ENCODE assay signal across 8 cellular contexts in the genomic region with DNA sequence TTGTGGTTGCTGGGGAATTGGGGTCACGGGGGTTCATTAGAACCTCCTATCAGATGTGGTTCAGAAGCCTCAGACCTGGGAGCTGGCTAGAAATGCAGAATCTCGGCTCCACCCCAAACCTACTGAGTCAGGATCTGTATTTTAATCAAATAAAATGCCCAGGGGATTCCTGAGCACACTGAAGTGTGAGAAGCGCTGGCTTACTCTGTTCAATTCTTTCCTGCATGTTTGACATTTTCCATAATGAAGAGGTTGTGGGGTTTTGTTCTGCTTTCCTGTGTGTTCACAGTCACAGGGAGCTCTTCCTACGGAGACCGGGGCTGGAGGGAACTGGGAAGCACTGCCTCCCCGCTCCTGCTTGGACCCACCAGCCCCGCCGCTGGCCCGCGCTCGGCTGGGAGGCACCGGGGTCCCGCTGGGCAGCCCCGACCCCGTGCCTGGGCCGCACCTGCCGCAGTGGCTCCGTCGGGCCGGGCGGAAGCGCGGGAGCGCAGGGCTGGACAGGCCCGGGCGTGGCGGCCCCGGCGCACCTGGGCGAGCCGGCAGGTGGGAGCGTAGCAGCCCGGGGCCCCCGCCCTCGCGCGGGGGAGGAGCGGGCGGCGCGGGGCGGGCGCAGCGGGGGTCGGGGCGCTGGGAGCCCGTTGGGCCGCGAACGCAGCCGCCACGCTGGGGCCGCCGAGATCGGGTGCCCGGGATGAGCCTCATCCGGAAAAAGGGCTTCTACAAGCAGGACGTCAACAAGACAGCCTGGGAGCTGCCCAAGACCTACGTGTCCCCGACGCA. TPM values are rescaled to one million over a fixed set of nuclear protein-coding genes. Genes with fewer than 3 reads are reported as not detected.
A peak's percentile ranks its signal among the peaks of the same experiment; 100 is the strongest.
DNase-seq lines count a peak whose midpoint lies in the region; ATAC-seq, FAIRE-seq and TF ChIP-seq lines count a peak whose summit lies in the region.

Gene MAPK13 (plus strand): TSS at position 625 of the 783 bp plus-strand sequence. CDS start 70 bp downstream, at position 695.

- no peak within 1 kb of the TSS for H3K27ac Mint-ChIP-seq in chondrocyte (ENCODE audit: unreplicated experiment)

- H3K36me3 Mint-ChIP-seq in chondrocyte (ENCODE audit: low read depth) = no peaks in the 10 kb centered on the region

- no peak within 1 kb of the TSS for H2BK120ac ChIP-seq in mesendoderm (ENCODE audit: low read depth, low read length)

- H4K5ac ChIP-seq in mesendoderm (ENCODE audit: low read length) = no peak within 1 kb of the TSS

- peak; percentile 54 for ATAC-seq in RWPE2 (ENCODE audit: low read depth)
- ATAC-seq in thoracic aorta (ENCODE audit: insufficient number of reproducible peaks, low FRiP score, low read depth) = no peak

- FAIRE-seq in D721Med (lab: Jason Lieb, UNC) = no peak

- DNase-seq in NCI-H2029 (lab: John Stamatoyannopoulos, UW) (peak; percentile 51), NCI-H2029 treated with DMSO at 0.1 percent for 48 hours (lab: John Stamatoyannopoulos, UW) (no peak), RWPE2 (ENCODE audit: low spot score) (no peak), chondrocyte (ENCODE audit: low spot score) (no peak), mesendoderm (peak; percentile 19), thoracic aorta (ENCODE audit: low spot score) (no peak), D721Med (ENCODE audit: insufficient read length, low spot score) (no peak), UCSD-AML1 (lab: John Stamatoyannopoulos, UW; ENCODE audit: unreplicated experiment) (no peak)

- H3K36me3 ChIP-seq in RWPE2 (ENCODE audit: low read depth) = peaks cover 36% of the 10 kb centered on the region
- no peaks in the 10 kb centered on the region for H3K36me3 ChIP-seq in mesendoderm (ENCODE audit: control insufficient read depth, insufficient read depth, low read length)
- no peaks in the 10 kb centered on the region for H3K36me3 ChIP-seq in thoracic aorta

- H2AK5ac ChIP-seq in mesendoderm (ENCODE audit: low read length) = no peak within 1 kb of the TSS

- H3K4me3 ChIP-seq in RWPE2 (ENCODE audit: severe bottlenecking) (peak within 1 kb of the TSS; percentile 51), mesendoderm (ENCODE audit: low read length) (peak within 1 kb of the TSS; percentile 30), thoracic aorta (peak within 1 kb of the TSS; percentile 67)

- H3K27me3 Mint-ChIP-seq in chondrocyte (ENCODE audit: low read depth) = no peaks in the 10 kb centered on the region

- peak within 1 kb of the TSS; percentile 1 for H3K18ac ChIP-seq in mesendoderm (ENCODE audit: low read length)

- H3K4ac ChIP-seq in mesendoderm (ENCODE audit: low read depth, low read length) = no peak within 1 kb of the TSS

- no peak within 1 kb of the TSS for H2BK5ac ChIP-seq in mesendoderm (ENCODE audit: low read length)

- peaks cover 22% of the 10 kb centered on the region for H3K4me1 Mint-ChIP-seq in chondrocyte (ENCODE audit: low read depth)

- H3K4me1 ChIP-seq in RWPE2 (ENCODE audit: insufficient read depth, poor library complexity, severe bottlenecking) (peaks cover 38% of the 10 kb centered on the region), mesendoderm (ENCODE audit: control insufficient read depth, low read depth, low read length) (peaks cover 16% of the 10 kb centered on the region), thoracic aorta (ENCODE audit: control insufficient read depth in 1 of 2, low read depth in 2 of 2) (peaks cover 4 to 22% of the 10 kb centered on the region in 2 donors)

- no peaks in the 10 kb centered on the region for H3K9me3 Mint-ChIP-seq in chondrocyte (ENCODE audit: low read depth)

- peak within 1 kb of the TSS; percentile 21 for H3K4me3 Mint-ChIP-seq in chondrocyte (ENCODE audit: unreplicated experiment)

- no peak within 1 kb of the TSS for H2BK15ac ChIP-seq in mesendoderm (replicated peaks; ENCODE audit: low read depth)

- H3K9me3 ChIP-seq in RWPE2 (ENCODE audit: severe bottlenecking) (no peaks in the 10 kb centered on the region), thoracic aorta (no peaks in the 10 kb centered on the region)

- no peak within 1 kb of the TSS for H4K8ac ChIP-seq in mesendoderm (ENCODE audit: low read depth, low read length)

- peak within 1 kb of the TSS; percentile 81 for H3K9ac ChIP-seq in mesendoderm (ENCODE audit: low read length)

- no peaks in the 10 kb centered on the region for H3K27me3 ChIP-seq in RWPE2 (ENCODE audit: insufficient read depth, poor library complexity, severe bottlenecking)
- H3K27me3 ChIP-seq in mesendoderm (ENCODE audit: insufficient read depth, low read length, poor library complexity) = no peaks in the 10 kb centered on the region
- H3K27me3 ChIP-seq in thoracic aorta (replicated peaks; ENCODE audit: insufficient read depth) = no peaks in the 10 kb centered on the region

- no peaks in the 10 kb centered on the region for H3K79me2 ChIP-seq in mesendoderm (ENCODE audit: control insufficient read depth, insufficient read depth, low read length)

- H3K23ac ChIP-seq in mesendoderm (ENCODE audit: low read length) = no peak within 1 kb of the TSS

- H3K56ac ChIP-seq in mesendoderm (ENCODE audit: low read length) = peak within 1 kb of the TSS; percentile 85

- H3K27ac ChIP-seq in RWPE2 (ENCODE audit: poor library complexity, severe bottlenecking) = peak within 1 kb of the TSS; percentile 93
- no peak within 1 kb of the TSS for H3K27ac ChIP-seq in mesendoderm (ENCODE audit: low read depth, low read length)
- H3K27ac ChIP-seq in thoracic aorta = no peak within 1 kb of the TSS

- H3K4me2 ChIP-seq in mesendoderm (ENCODE audit: low read length) = peak within 1 kb of the TSS; percentile 79

- no peak for TF ChIP-seq CTCF in RWPE2 (IDR thresholded peaks at IDR 0.05; ENCODE audit: poor library complexity, severe bottlenecking)
- TF ChIP-seq CTCF in chondrocyte (IDR thresholded peaks at IDR 0.05) = no peak
- no peak for TF ChIP-seq CTCF in thoracic aorta (IDR thresholded peaks at IDR 0.05)
- TF ChIP-seq CTCF in D721Med (IDR thresholded peaks at IDR 0.05; ENCODE audit: insufficient read depth, missing control alignments) = no peak

- no CpG with 5 or more reads among the region's 61 CpGs for WGBS in mesendoderm (ENCODE audit: extremely low coverage, insufficient coverage, low lambda C conversion rate)

- H3K79me1 ChIP-seq in mesendoderm (ENCODE audit: low read length) = no peaks in the 10 kb centered on the region

RNA-seq across cellular contexts. Expression of gene MAPK13, which starts in this region (rescaled TPM):
- total RNA-seq in chondrocyte (0.48 to 1.0 TPM (median 0.97 TPM) in 3 replicates), thoracic aorta (1 to 10 TPM; 5.5 to 7.6 TPM)
- 6.9 TPM for polyA plus RNA-seq in mesendoderm (2013, experiment 1 of 2)
- 6.5 TPM for polyA plus RNA-seq in mesendoderm (2013, experiment 2 of 2)

Comparison
In these comparisons a context has a peak if more than half of its experiments do, and no peak if none do; other contexts are left out.
1. DNase-seq: peak in NCI-H2029 (single experiment) and mesendoderm (single experiment); none in NCI-H2029 treated with DMSO at 0.1 percent for 48 hours (single experiment), RWPE2 (single experiment), chondrocyte (single experiment), thoracic aorta (single experiment), D721Med (single experiment) and UCSD-AML1 (single experiment).
2. Peak in every context shown above with its lines, with median percentiles within 50 percentile points of each other: H3K4me3 ChIP-seq.